ENCODE assay signal across 1 cellular context in genomic region chr9:137781906-137782585, GRCh38.
TF ChIP-seq lines count a peak whose summit lies in the region.

No MANE protein-coding gene starts in this region.

TF ChIP-seq in WTC11, 78 proteins besides CTCF, POLR2A, EP300 and RAD21 (continued from another document):
- TF ChIP-seq KAT7 (CRISPR knock-in tag; IDR thresholded peaks at IDR 0.05; ENCODE audit: borderline replicate concordance) (no peak), ZNF138 (CRISPR knock-in tag; conservative IDR thresholded peaks at IDR 0.05) (no peak), ZNF317 (CRISPR knock-in tag; IDR thresholded peaks at IDR 0.05; ENCODE audit: borderline replicate concordance, low read depth) (no peak)
- TF ChIP-seq, protein P1, sequence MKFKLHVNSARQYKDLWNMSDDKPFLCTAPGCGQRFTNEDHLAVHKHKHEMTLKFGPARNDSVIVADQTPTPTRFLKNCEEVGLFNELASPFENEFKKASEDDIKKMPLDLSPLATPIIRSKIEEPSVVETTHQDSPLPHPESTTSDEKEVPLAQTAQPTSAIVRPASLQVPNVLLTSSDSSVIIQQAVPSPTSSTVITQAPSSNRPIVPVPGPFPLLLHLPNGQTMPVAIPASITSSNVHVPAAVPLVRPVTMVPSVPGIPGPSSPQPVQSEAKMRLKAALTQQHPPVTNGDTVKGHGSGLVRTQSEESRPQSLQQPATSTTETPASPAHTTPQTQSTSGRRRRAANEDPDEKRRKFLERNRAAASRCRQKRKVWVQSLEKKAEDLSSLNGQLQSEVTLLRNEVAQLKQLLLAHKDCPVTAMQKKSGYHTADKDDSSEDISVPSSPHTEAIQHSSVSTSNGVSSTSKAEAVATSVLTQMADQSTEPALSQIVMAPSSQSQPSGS (CRISPR knock-in tag; IDR thresholded peaks at IDR 0.05; ENCODE audit: borderline replicate concordance, low read depth), result no peak
TF ChIP-seq in WTC11: peak in this region for 0.
